In the genomic region with DNA sequence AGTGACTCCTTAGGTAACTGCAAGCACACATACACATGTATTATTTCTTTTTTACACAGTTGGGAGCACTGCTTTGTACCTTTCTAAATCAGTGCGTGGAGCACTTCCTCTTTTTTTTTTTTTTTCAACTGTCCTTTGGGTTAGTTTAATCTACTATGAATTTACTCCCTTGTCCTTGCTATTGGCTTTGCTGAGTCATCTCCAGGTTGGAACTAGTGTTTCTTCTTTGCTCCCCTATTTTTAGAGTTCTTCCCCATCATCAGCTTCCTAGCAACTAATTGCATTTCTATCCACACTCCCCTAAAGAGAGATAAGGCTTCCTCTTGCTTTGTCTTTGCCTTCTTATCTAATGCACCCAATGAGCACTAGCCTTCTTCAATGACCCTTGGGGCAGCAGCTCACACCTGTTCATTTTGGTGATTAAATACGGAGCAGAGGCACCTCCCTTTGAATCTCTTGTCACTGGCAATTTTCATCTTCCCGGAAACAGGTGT, we compare ENCODE assay signal across 1 cellular context.
TF ChIP-seq lines count a peak whose summit lies in the region.

No MANE protein-coding gene starts in this region.

TF ChIP-seq in GM23338, 12 proteins besides CTCF, POLR2A, EP300 and RAD21 (continued from another document):
- TF ChIP-seq, protein P1, sequence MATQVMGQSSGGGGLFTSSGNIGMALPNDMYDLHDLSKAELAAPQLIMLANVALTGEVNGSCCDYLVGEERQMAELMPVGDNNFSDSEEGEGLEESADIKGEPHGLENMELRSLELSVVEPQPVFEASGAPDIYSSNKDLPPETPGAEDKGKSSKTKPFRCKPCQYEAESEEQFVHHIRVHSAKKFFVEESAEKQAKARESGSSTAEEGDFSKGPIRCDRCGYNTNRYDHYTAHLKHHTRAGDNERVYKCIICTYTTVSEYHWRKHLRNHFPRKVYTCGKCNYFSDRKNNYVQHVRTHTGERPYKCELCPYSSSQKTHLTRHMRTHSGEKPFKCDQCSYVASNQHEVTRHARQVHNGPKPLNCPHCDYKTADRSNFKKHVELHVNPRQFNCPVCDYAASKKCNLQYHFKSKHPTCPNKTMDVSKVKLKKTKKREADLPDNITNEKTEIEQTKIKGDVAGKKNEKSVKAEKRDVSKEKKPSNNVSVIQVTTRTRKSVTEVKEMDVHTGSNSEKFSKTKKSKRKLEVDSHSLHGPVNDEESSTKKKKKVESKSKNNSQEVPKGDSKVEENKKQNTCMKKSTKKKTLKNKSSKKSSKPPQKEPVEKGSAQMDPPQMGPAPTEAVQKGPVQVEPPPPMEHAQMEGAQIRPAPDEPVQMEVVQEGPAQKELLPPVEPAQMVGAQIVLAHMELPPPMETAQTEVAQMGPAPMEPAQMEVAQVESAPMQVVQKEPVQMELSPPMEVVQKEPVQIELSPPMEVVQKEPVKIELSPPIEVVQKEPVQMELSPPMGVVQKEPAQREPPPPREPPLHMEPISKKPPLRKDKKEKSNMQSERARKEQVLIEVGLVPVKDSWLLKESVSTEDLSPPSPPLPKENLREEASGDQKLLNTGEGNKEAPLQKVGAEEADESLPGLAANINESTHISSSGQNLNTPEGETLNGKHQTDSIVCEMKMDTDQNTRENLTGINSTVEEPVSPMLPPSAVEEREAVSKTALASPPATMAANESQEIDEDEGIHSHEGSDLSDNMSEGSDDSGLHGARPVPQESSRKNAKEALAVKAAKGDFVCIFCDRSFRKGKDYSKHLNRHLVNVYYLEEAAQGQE (IDR thresholded peaks at IDR 0.05; ENCODE audit: unreplicated experiment): no peak
- TF ChIP-seq NANOG (IDR thresholded peaks at IDR 0.05; ENCODE audit: borderline replicate concordance) (no peak), EZH2 (IDR thresholded peaks at IDR 0.05; ENCODE audit: low read depth, unreplicated experiment) (no peak)
